Comparison of ENCODE assay signal across 1 cellular context in the genomic region with DNA sequence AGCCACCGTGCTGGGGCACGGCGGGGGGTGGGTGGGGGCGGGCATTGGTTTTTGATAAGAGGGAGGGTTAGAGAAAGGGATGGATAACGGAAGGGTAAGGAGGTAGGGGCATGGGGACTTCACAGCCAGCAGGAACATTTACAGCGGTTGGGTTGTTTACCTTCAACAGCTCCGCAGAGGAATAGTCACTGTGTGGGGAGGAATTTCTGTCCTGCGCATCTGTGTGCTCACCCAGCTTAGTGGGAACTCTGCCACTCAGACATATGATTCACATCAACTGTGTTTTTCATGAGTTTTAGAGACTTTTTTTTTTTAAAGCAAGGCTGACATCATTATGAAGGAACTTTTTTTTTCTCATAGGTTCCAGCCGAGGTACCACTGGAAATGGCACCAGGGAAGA.
TF ChIP-seq lines count a peak whose summit lies in the region.

No MANE protein-coding gene starts in this region.

TF ChIP-seq in H1, 55 proteins besides CTCF, POLR2A, EP300 and RAD21:
- TF ChIP-seq SRF (IDR thresholded peaks at IDR 0.05; ENCODE audit: low read depth, low read length) = no peak
- TF ChIP-seq E2F6 (IDR thresholded peaks at IDR 0.05) = no peak
- no peak for TF ChIP-seq TAF7 (optimal IDR thresholded peaks at IDR 0.05; ENCODE audit: borderline replicate concordance, low read depth, low read length)
- no peak for TF ChIP-seq KDM4A (IDR thresholded peaks at IDR 0.05; ENCODE audit: low read depth, low read length, severe bottlenecking)
- no peak for TF ChIP-seq SP2 (IDR thresholded peaks at IDR 0.05; ENCODE audit: low read length)
- no peak for TF ChIP-seq HDAC2 (IDR thresholded peaks at IDR 0.05; ENCODE audit: borderline replicate concordance in 1 of 2, low read depth in 2 of 2, low read length in 2 of 2)
- TF ChIP-seq SIRT6 (IDR thresholded peaks at IDR 0.05; ENCODE audit: low read length) = no peak
- TF ChIP-seq CREB1 (IDR thresholded peaks at IDR 0.05) = no peak
- TF ChIP-seq HDAC6 (IDR thresholded peaks at IDR 0.05; ENCODE audit: low read depth, low read length) = no peak
- no peak for TF ChIP-seq BACH1 (IDR thresholded peaks at IDR 0.05; ENCODE audit: low read length)
